ENCODE assay signal across 26 cellular contexts in the genomic region with DNA sequence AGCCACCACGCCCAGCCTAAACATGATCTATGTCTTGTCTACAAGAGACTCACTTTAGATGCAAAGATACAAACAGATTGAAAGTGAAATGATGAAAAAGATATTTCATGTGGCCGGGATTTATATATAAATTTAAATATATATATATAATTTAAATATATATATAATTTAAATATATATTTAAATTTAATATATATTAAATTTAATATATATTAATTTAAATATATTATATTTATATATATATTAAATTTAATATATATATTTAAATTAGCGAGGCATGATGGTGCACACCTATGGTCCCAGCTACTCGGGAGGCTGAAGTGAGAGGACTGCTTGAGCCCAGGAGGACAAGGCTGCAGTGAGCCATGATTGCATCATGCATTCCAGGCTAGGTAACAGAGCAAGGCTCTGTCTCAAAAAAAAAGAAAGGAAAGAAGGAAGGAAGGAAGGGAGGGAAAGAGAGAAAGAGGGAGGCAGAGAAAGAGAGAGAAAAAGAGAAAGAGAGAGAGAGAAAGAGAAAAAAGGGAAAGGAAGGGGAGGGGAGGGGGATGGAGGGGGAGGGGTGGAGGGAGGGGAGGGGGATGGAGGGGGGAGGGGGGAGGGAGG. TPM values are rescaled to one million over a fixed set of nuclear protein-coding genes. Genes with fewer than 3 reads are reported as not detected.
"Had no signal": no experiment of that assay in that cellular context is flagged by ENCODE, and none has a peak within 500 bp of the region (broad histone marks: within the 10 kb centered on the region; RNA-seq: fewer than 3 reads in every experiment).

No MANE protein-coding gene starts in this region.

- H3K36me3 ChIP-seq: heart left ventricle, spleen, tibial nerve, upper lobe of right lung, vagina had no signal

- H3K27me3 ChIP-seq: testis, upper lobe of right lung, vagina had no signal

- H3K9me3 ChIP-seq: testis, upper lobe of right lung, vagina had no signal

- H3K4me3 ChIP-seq: heart left ventricle, psoas muscle, spleen, testis, tibial nerve, upper lobe of right lung, vagina had no signal

- ATAC-seq: heart left ventricle; psoas muscle; sciatic nerve; stimulated activated naive B cell treated with anti-CD40 and anti-IgM and Interleukin-4, amounts not matched to agents 10 μg/mL and 1 μg/mL and 100 μg/mL, for 72 hours; stimulated activated naive CD8-positive, alpha-beta T cell treated with anti-CD3 and anti-CD28 coated beads, Interleukin-15, amount 100 ng/mL, for 72 hours; upper lobe of right lung had no signal

- H3K36me3 Mint-ChIP-seq: naive B cell; stimulated activated naive B cell treated with anti-CD40 and anti-IgM and Interleukin-4, amounts not matched to agents 10 μg/mL and 1 μg/mL and 100 μg/mL, for 72 hours had no signal

- H3K4me1 ChIP-seq: heart left ventricle, psoas muscle, spleen, testis, tibial nerve, upper lobe of right lung, vagina had no signal

- H3K4me3 Mint-ChIP-seq: naive B cell; nephron; stimulated activated naive B cell treated with anti-CD40 and anti-IgM and Interleukin-4, amounts not matched to agents 10 μg/mL and 1 μg/mL and 100 μg/mL, for 72 hours; stimulated activated naive CD8-positive, alpha-beta T cell treated with anti-CD3 and anti-CD28 coated beads, Interleukin-15, amount 100 ng/mL, for 72 hours had no signal

- H3K9me3 Mint-ChIP-seq: stimulated activated naive B cell treated with anti-CD40 and anti-IgM and Interleukin-4, amounts not matched to agents 10 μg/mL and 1 μg/mL and 100 μg/mL, for 72 hours had no signal

- H3K27ac ChIP-seq: heart left ventricle, psoas muscle, spleen, testis, tibial nerve, upper lobe of right lung, vagina had no signal

- H3K4me1 Mint-ChIP-seq: naive B cell had no signal

- DNase-seq: effector CD4-positive, alpha-beta T cell; foreskin melanocyte; heart left ventricle; hippocampal formation; kidney glomerular epithelial cell; mesendoderm; naive B cell; psoas muscle; stimulated activated CD4-positive, alpha-beta T cell treated with anti-CD3 and anti-CD28 coated beads, Interleukin-15, amount 100 ng/mL, for 24 hours; stimulated activated CD4-positive, alpha-beta T cell treated with anti-CD3 and anti-CD28 coated beads, Interleukin-1b, Interleukin-23, amount 100 ng/mL, for 48 hours; stimulated activated CD4-positive, alpha-beta T cell treated with anti-CD3 and anti-CD28 coated beads, Interleukin-4, amount 100 ng/mL, for 4 hours; stimulated activated naive B cell treated with anti-CD40 and anti-IgM and Interleukin-4, amounts not matched to agents 10 μg/mL and 1 μg/mL and 100 μg/mL, for 72 hours; stimulated activated naive CD8-positive, alpha-beta T cell treated with anti-CD3 and anti-CD28 coated beads, Interleukin-15, amount 100 ng/mL, for 72 hours; testis; upper lobe of right lung had no signal

- H3K27ac Mint-ChIP-seq: naive B cell; nephron; stimulated activated naive B cell treated with anti-CD40 and anti-IgM and Interleukin-4, amounts not matched to agents 10 μg/mL and 1 μg/mL and 100 μg/mL, for 72 hours had no signal

RNA-seq across cellular contexts. Expression of a gene that starts 51.2 kb away (rescaled TPM):
- total RNA-seq: dermis microvascular lymphatic vessel endothelial cell, liver, lung microvascular endothelial cell, omental fat pad, psoas muscle, skeletal muscle tissue, subcutaneous adipose tissue, vagina had no signal
- polyA plus RNA-seq: psoas muscle had no signal

RNA-seq across cellular contexts. Expression of a gene that starts 60.0 kb away (rescaled TPM):
- total RNA-seq: heart left ventricle, psoas muscle, sciatic nerve, skeletal muscle tissue, subcutaneous adipose tissue, vagina had no signal
- polyA plus RNA-seq: heart left ventricle, psoas muscle had no signal
